In the genomic region with DNA sequence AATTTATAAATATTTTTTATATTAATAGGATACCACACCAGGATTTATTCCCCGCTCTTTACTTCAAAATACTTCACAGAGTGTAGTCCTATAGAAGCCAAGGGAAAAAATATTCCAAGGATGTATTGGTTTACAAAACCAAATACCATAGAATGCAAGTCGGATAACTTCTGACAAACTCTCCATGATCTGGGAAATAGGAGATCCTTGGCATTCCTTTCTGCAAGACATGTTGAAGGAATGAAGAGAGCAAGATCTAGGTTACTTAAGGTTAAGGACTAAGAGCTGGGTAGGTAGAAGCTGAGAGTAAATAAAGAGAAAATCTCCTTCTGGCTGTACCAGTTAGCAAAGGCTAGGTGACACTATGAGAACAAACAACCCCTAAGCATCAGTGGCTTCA, we compare ENCODE assay signal across 19 cellular contexts.
"Had no signal": no experiment of that assay in that cellular context is flagged by ENCODE, and none has a peak within 500 bp of the region (broad histone marks: within the 10 kb centered on the region; RNA-seq: fewer than 3 reads in every experiment).

No MANE protein-coding gene starts in this region.

- H3K4me1 ChIP-seq: gastroesophageal sphincter, left ventricle myocardium inferior, right atrium auricular region, uterus had no signal

- H3K9me3 ChIP-seq: gastroesophageal sphincter, left ventricle myocardium inferior, ovary, right atrium auricular region, uterus had no signal

- H3K4me2 ChIP-seq: smooth muscle cell had no signal

- H3K27me3 ChIP-seq: gastroesophageal sphincter, ovary, right atrium auricular region, uterus had no signal

- H3K27ac ChIP-seq: coronary artery, gastroesophageal sphincter, left ventricle myocardium inferior, ovary, right atrium auricular region, uterus had no signal

- H3K4me3 ChIP-seq: coronary artery, gastroesophageal sphincter, left ventricle myocardium inferior, lung, ovary, right atrium auricular region, smooth muscle cell, uterus had no signal

- DNase-seq: effector CD4-positive, alpha-beta T cell; endodermal cell; foreskin fibroblast; glutamatergic neuron; immature natural killer cell; left ventricle myocardium inferior; naive thymus-derived CD4-positive, alpha-beta T cell; nephron progenitor cell; nucleus accumbens; ovary; stimulated activated CD4-positive, alpha-beta T cell treated with anti-CD3 and anti-CD28 coated beads, Interleukin-2, amount 100 ng/mL, for 48 hours; stimulated activated naive CD4-positive, alpha-beta T cell treated with Interleukin-2 at 50 U/mL for 16 hours; uterus had no signal

- FAIRE-seq: endothelial cell of umbilical vein had no signal

- ATAC-seq: gastroesophageal sphincter; naive thymus-derived CD4-positive, alpha-beta T cell had no signal

- H3K36me3 ChIP-seq: gastroesophageal sphincter, left ventricle myocardium inferior, ovary, right atrium auricular region, uterus had no signal
